In the genomic region with DNA sequence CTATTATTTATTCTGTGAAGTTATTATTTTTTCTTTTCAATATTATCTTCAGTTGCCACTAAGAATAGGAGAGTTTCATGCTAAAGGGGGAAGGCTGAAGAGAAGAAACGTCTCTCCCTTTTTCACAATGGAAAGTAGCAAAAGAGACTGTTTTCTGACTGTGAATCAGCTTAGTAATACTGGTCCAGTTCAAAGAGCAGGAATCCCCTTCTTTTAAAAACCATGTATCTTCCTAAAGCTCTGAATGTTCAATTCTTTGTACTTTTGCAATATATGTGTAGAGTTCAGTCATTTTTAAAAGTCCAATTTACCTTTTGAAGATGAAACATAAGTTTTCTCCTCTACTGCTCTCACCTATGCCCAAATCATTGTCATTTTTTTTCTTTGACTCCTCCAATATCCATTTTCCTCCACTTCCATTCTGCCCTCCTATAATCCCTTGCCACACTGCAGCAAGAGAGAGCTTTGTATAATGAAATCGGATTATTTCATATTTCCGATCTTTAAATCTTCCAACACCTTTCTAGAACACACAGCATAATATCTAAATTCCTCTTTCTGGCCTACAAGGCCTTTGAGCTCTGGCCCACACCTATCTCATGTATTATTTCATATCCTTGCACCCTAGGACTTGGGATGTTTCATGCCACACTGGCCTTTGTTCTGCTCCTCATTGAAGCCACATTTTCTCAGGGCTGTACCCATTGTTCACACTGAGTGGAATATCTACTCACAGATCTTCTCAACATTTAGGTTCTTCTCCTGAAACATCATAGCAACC, we compare ENCODE assay signal across 16 cellular contexts.
DNase-seq lines count a peak whose midpoint lies in the region; ATAC-seq, FAIRE-seq and TF ChIP-seq lines count a peak whose summit lies in the region.
"Had no signal": no experiment of that assay in that cellular context is flagged by ENCODE, and none has a peak within 500 bp of the region (broad histone marks: within the 10 kb centered on the region; RNA-seq: fewer than 3 reads in every experiment).

No MANE protein-coding gene starts in this region.

- no peak overlapping the region for H3K4me3 ChIP-seq in keratinocyte (ENCODE audit: control insufficient read depth in 2 of 3, extremely low read depth in 1 of 3, insufficient read depth in 2 of 3, low read depth in 1 of 3, low read length in 3 of 3)
- H3K4me3 ChIP-seq: skin epidermis had no signal

- POLR2A ChIA-PET in CD4-positive, alpha-beta T cell (lab: Charles Lee): no interaction called here

- no peak overlapping the region for H2AFZ ChIP-seq in keratinocyte (ENCODE audit: control insufficient read depth, low read length)

- no peak overlapping the region for H3K4me2 ChIP-seq in keratinocyte (ENCODE audit: control insufficient read depth, extremely low read depth, insufficient read depth, low read depth, low read length)

- H3K4me1 ChIP-seq in keratinocyte (ENCODE audit: control insufficient read depth, extremely low read depth, insufficient read depth, low read length): peaks cover 10% of the 10 kb centered on the region

- no peak for DNase-seq in CD4-positive, alpha-beta T cell
- DNase-seq in GM10266 (ENCODE audit: extremely low spot score): peak; percentile 10
- DNase-seq in NAMALWA (ENCODE audit: low spot score): peak; percentile 53
- DNase-seq in keratinocyte (ENCODE audit: low read depth, low spot score): no peak
- DNase-seq in NCI-H187 (lab: John Stamatoyannopoulos, UW): no peak
- DNase-seq in left cardiac atrium: no peak
- DNase-seq: C1 segment of cervical spinal cord, dermis blood vessel endothelial cell, NCI-H2081, NCI-H748 treated with DMSO at 0.1 percent for 48 hours, occipital lobe, RPMI8226, T-helper 1 cell had no signal

- H3K27me3 Mint-ChIP-seq in CD4-positive, alpha-beta T cell: no peaks in the 10 kb centered on the region
- H3K27me3 Mint-ChIP-seq: brain had no signal

- CTCF ChIA-PET in CD4-positive, alpha-beta T cell (lab: Charles Lee): interaction anchor here (2.4 kb wide), 1 partner anchor 19 kb away, joined by 10 read pairs; no protein-coding TSS in a partner anchor

- TF ChIP-seq CTCF in CD4-positive, alpha-beta T cell (IDR thresholded peaks at IDR 0.05): no peak
- no peak for TF ChIP-seq CTCF in GM10266 (IDR thresholded peaks at IDR 0.05; ENCODE audit: control insufficient read depth, insufficient read depth, low read depth, missing control alignments)
- TF ChIP-seq CTCF in keratinocyte (optimal IDR thresholded peaks at IDR 0.05 in 1 of 3, IDR thresholded peaks at IDR 0.05 in 1 of 3, conservative IDR thresholded peaks at IDR 0.05 in 1 of 3; ENCODE audit: extremely low read depth in 1 of 3, insufficient read depth in 2 of 3, low read length in 3 of 3): no peak

- no peaks in the 10 kb centered on the region for H4K20me1 ChIP-seq in keratinocyte (ENCODE audit: control insufficient read depth, extremely low read depth, insufficient read depth, low read length)

- H3K27ac Mint-ChIP-seq in CD4-positive, alpha-beta T cell: peak overlapping the region; percentile 2

- H3K9me3 Mint-ChIP-seq in CD4-positive, alpha-beta T cell: no peaks in the 10 kb centered on the region

- H3K9me3 ChIP-seq in CD4-positive, alpha-beta T cell (ENCODE audit: control insufficient read depth, low read length): no peaks in the 10 kb centered on the region
- H3K9me3 ChIP-seq in keratinocyte (ENCODE audit: control insufficient read depth, low read depth, low read length): no peaks in the 10 kb centered on the region

- no peak overlapping the region for H3K9ac ChIP-seq in keratinocyte (ENCODE audit: control insufficient read depth, extremely low read depth, insufficient read depth, low read length)

- dilution Hi-C loops in keratinocyte (cut with MboI; ENCODE audit: extremely low pct_ligation_motif_present, low sequenced_read_pairs): no loop called here

- H3K4me3 Mint-ChIP-seq in CD4-positive, alpha-beta T cell: no peak overlapping the region
- H3K4me3 Mint-ChIP-seq: brain had no signal

- intact Hi-C loops in CD4-positive, alpha-beta T cell (cut with DNase I, micrococcal nuclease): no loop called here
- intact Hi-C loops in left cardiac atrium (cut with DNase I): no loop called here

- H3K79me2 ChIP-seq in keratinocyte (ENCODE audit: control insufficient read depth, insufficient read depth, low read length): no peaks in the 10 kb centered on the region

- no peaks in the 10 kb centered on the region for H3K27me3 ChIP-seq in CD4-positive, alpha-beta T cell (ENCODE audit: control insufficient read depth, insufficient read depth, low read length)
- no peaks in the 10 kb centered on the region for H3K27me3 ChIP-seq in keratinocyte (ENCODE audit: control insufficient read depth, extremely low read depth, insufficient read depth, low read length)

- peak; percentile 66 for FAIRE-seq in keratinocyte (lab: Jason Lieb, UNC)

- no peak overlapping the region for H3K27ac ChIP-seq in CD4-positive, alpha-beta T cell (ENCODE audit: low read depth, low read length)
- H3K27ac ChIP-seq in keratinocyte (ENCODE audit: control insufficient read depth, insufficient read depth, low read length): no peak overlapping the region
- H3K27ac ChIP-seq: skin epidermis had no signal

- peaks cover 61% of the 10 kb centered on the region for H3K4me1 Mint-ChIP-seq in CD4-positive, alpha-beta T cell (ENCODE audit: low read depth)

- no peak for ATAC-seq in CD4-positive, alpha-beta T cell (ENCODE audit: poor library complexity)
- ATAC-seq in HG03439 (IDR thresholded peaks at IDR 0.05; ENCODE audit: unreplicated experiment) (no peak), left cardiac atrium (no peak)

- no peaks in the 10 kb centered on the region for H3K9me1 ChIP-seq in keratinocyte (ENCODE audit: control insufficient read depth, extremely low read depth, insufficient read depth, low read length)

- H3K36me3 Mint-ChIP-seq in CD4-positive, alpha-beta T cell (ENCODE audit: low read depth): no peaks in the 10 kb centered on the region

- no peaks in the 10 kb centered on the region for H3K36me3 ChIP-seq in keratinocyte (ENCODE audit: control insufficient read depth in 2 of 2, extremely low read depth in 1 of 2, insufficient read depth in 2 of 2, low read length in 2 of 2)

Comparison
In these comparisons a context has a peak if more than half of its experiments do, and no peak if none do; other contexts are left out.
1. DNase-seq: peak in GM10266 (single experiment) and NAMALWA (single experiment); none in CD4-positive, alpha-beta T cell (0 of 10), keratinocyte (single experiment), NCI-H187 (0 of 2) and left cardiac atrium (single experiment).